8 cellular contexts compared by ENCODE assay signal in the genomic region with DNA sequence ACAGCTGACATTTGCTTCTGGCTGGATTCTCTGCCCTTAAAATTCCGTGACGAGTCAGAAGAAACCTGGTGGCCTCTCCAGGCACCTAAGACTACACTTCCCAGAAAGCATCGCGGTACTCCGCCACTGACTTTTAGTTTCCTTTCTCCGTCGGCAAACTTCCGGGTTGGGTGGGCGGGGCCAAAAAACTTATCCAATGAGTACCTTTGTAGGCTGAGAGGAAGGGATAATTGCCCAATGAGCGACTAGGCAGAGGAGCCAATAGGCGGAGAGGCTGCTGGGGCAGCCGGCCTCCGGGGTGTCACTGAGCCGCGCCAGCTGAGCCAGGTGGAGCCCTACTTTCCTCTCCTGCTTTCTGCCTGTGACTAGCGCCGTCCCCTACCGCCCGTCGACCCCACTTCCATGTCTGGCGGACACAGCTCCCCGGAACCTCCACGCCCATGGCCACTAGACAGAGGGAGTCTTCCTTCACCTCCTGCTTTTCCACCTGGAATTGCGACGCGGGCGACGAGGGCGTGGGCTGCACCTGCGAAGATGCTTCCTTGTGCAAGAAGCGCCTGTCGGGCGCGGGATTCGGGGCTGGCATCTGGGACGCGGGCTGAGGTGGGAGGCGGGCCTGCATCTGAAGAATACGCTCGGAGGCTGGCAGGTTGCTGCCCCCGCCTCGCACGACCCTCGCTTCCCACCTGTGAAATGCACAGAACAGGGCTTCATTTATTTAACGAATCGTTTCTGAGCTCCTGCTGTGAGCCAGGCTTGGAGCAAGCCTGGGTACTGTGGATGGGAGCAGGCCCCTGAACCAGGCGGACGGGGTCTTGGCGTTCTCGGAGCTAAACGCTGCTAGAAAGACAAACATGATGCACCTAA. TPM values are rescaled to one million over a fixed set of nuclear protein-coding genes. Genes with fewer than 3 reads are reported as not detected.
DNase-seq lines count a peak whose midpoint lies in the region; ATAC-seq and TF ChIP-seq lines count a peak whose summit lies in the region.

No MANE protein-coding gene starts in this region.

- peaks cover 0 to 13% (median 10%) of the 10 kb centered on the region in 4 donors for H3K4me1 ChIP-seq in liver (ENCODE audit: control insufficient read depth in 4 of 4, insufficient read depth in 4 of 4, low read length in 3 of 4)

- ATAC-seq in GM19395 (IDR thresholded peaks at IDR 0.05; ENCODE audit: unreplicated experiment) (peak; percentile 92), HG03558 (IDR thresholded peaks at IDR 0.05; ENCODE audit: extremely low read depth, unreplicated experiment) (peak; percentile 91)

- H3K27me3 ChIP-seq in liver (ENCODE audit: control insufficient read depth in 4 of 4, insufficient read depth in 4 of 4, low read length in 3 of 4): no peaks in the 10 kb centered on the region

- peak overlapping the region; percentile 72 to 78 for H3K9ac ChIP-seq in liver (ENCODE audit: low read depth in 1 of 2, low read length in 2 of 2)

- H3K4me3 ChIP-seq in liver (ENCODE audit: low read depth in 1 of 3, low read length in 3 of 3): peak overlapping the region; percentile 64 to 90 (median 88)

- no peaks in the 10 kb centered on the region for H3K9me3 ChIP-seq in liver (ENCODE audit: control insufficient read depth in 4 of 4, low read length in 3 of 4)

- no peaks in the 10 kb centered on the region for H3K36me3 ChIP-seq in liver (ENCODE audit: control insufficient read depth in 4 of 4, insufficient read depth in 3 of 4, low read depth in 1 of 4, low read length in 3 of 4)

- WGBS in liver: 2% methylated on average over 51 of the region's 51 CpGs

- no peak for TF ChIP-seq CTCF in C4-2B (conservative IDR thresholded peaks at IDR 0.05)
- no peak for TF ChIP-seq CTCF in liver (IDR thresholded peaks at IDR 0.05; ENCODE audit: low read depth, low read length, missing input control)

- DNase-seq in NCI-H748 (lab: John Stamatoyannopoulos, UW; ENCODE audit: unreplicated experiment) (peak; percentile 95), dermis microvascular lymphatic vessel endothelial cell (ENCODE audit: low read depth in 2 of 2) (peak; percentile 92 to 96)
- peak; percentile 86 for DNase-seq in activated CD4-positive, alpha-beta T cell treated with anti-CD3 and anti-CD28 coated beads, Interleukin-2, amount 50 U/mL, for 4 hours
- DNase-seq in stimulated activated CD4-positive, alpha-beta T cell treated with anti-CD3 and anti-CD28 coated beads, Interleukin-4, amount 100 ng/mL, for 1 hour: peak; percentile 81

- H3K27ac ChIP-seq in C4-2B: peak overlapping the region; percentile 66
- peak overlapping the region; percentile 72 to 88 for H3K27ac ChIP-seq in liver (ENCODE audit: low read depth in 1 of 2, low read length in 2 of 2)

- TF ChIP-seq RAD21 in liver (IDR thresholded peaks at IDR 0.05): peak in 1 of 2 donors; percentile 25

TF ChIP-seq in liver, 16 proteins besides CTCF, POLR2A, EP300 and RAD21:
- TF ChIP-seq YY1 (IDR thresholded peaks at IDR 0.05) (peak; percentile 61), FOXA1 (IDR thresholded peaks at IDR 0.05) (no peak), JUND (IDR thresholded peaks at IDR 0.05) (peak in 1 of 2 donors; percentile 36), SP1 (IDR thresholded peaks at IDR 0.05) (peak; percentile 73), NR2F2 (IDR thresholded peaks at IDR 0.05) (no peak), REST (IDR thresholded peaks at IDR 0.05) (no peak), FOXA2 (IDR thresholded peaks at IDR 0.05) (no peak), RXRA (IDR thresholded peaks at IDR 0.05) (peak; percentile 32 to 50), HNF4A (conservative IDR thresholded peaks at IDR 0.05) (peak in 1 of 2 donors; percentile 2), EGR1 (IDR thresholded peaks at IDR 0.05; ENCODE audit: low read depth in 2 of 2) (no peak), GABPA (IDR thresholded peaks at IDR 0.05 in 1 of 2, conservative IDR thresholded peaks at IDR 0.05 in 1 of 2) (peak; percentile 56 to 83), TAF1 (conservative IDR thresholded peaks at IDR 0.05) (peak; percentile 91), MAX (IDR thresholded peaks at IDR 0.05) (peak; percentile 49), HNF4G (IDR thresholded peaks at IDR 0.05) (no peak), ATF3 (IDR thresholded peaks at IDR 0.05) (no peak)
- TF ChIP-seq, protein P1, sequence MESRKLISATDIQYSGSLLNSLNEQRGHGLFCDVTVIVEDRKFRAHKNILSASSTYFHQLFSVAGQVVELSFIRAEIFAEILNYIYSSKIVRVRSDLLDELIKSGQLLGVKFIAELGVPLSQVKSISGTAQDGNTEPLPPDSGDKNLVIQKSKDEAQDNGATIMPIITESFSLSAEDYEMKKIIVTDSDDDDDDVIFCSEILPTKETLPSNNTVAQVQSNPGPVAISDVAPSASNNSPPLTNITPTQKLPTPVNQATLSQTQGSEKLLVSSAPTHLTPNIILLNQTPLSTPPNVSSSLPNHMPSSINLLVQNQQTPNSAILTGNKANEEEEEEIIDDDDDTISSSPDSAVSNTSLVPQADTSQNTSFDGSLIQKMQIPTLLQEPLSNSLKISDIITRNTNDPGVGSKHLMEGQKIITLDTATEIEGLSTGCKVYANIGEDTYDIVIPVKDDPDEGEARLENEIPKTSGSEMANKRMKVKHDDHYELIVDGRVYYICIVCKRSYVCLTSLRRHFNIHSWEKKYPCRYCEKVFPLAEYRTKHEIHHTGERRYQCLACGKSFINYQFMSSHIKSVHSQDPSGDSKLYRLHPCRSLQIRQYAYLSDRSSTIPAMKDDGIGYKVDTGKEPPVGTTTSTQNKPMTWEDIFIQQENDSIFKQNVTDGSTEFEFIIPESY (IDR thresholded peaks at IDR 0.05): no peak

RNA-seq across cellular contexts. Expression of gene ARHGAP17, which starts 16.5 kb away (rescaled TPM):
- total RNA-seq in dermis microvascular lymphatic vessel endothelial cell: 31.8 and 57.5 TPM in 2 replicates
- 10 to 100 TPM; 21.0 to 21.9 TPM for total RNA-seq in liver
- 10 to 100 TPM in 1 of 2 donors, 1 to 10 TPM in 1; 9.7 to 11.3 TPM for polyA plus RNA-seq in liver

Comparison
In these comparisons a context has a peak if more than half of its experiments do, and no peak if none do; other contexts are left out.
1. Peak in every context shown above with its lines: DNase-seq, ATAC-seq, H3K4me3 ChIP-seq and H3K27ac ChIP-seq.